Comparison of ENCODE assay signal across 1 cellular context in genomic region chr10:71633935-71634334, GRCh38.
TF ChIP-seq lines count a peak whose summit lies in the region.

No MANE protein-coding gene starts in this region.

TF ChIP-seq in HepG2, 621 proteins besides CTCF, POLR2A, EP300 and RAD21 (continued from another document):
- TF ChIP-seq GMEB2 (CRISPR knock-in tag; IDR thresholded peaks at IDR 0.05; ENCODE audit: low read depth), result no peak
- no peak for TF ChIP-seq ZHX2 (IDR thresholded peaks at IDR 0.05; ENCODE audit: low read depth)
- no peak for TF ChIP-seq ZHX2 (CRISPR knock-in tag; IDR thresholded peaks at IDR 0.05; ENCODE audit: borderline replicate concordance)
